16 cellular contexts compared by ENCODE assay signal in genomic region chr4:7312691-7313090, GRCh38.
"Had no signal": no experiment of that assay in that cellular context is flagged by ENCODE, and none has a peak within 500 bp of the region (broad histone marks: within the 10 kb centered on the region; RNA-seq: fewer than 3 reads in every experiment).

No MANE protein-coding gene starts in this region.

- H3K4me1 ChIP-seq: pancreas, right lobe of liver, testis had no signal

- H3K4me3 ChIP-seq: coronary artery, pancreas, right lobe of liver, testis, tibial nerve had no signal

- H3K4me1 Mint-ChIP-seq: stimulated activated effector memory CD8-positive, alpha-beta T cell treated with anti-CD3 and anti-CD28 coated beads, Interleukin-12 subunit alpha, Interleukin-12 subunit beta, amount 100 ng/mL, for 72 hours had no signal

- ATAC-seq: left colon; naive thymus-derived CD4-positive, alpha-beta T cell; stimulated activated effector memory CD8-positive, alpha-beta T cell treated with anti-CD3 and anti-CD28 coated beads, Interleukin-12 subunit alpha, Interleukin-12 subunit beta, amount 100 ng/mL, for 72 hours; stimulated activated naive CD8-positive, alpha-beta T cell treated with anti-CD3 and anti-CD28 coated beads, Interleukin-15, Interleukin-2, amounts not matched to agents 100 U/mL and 50 U/mL, for 24 hours had no signal

- H3K27ac ChIP-seq: pancreas, right lobe of liver, testis had no signal

- H3K9me3 ChIP-seq: pancreas, right lobe of liver, testis, tibial nerve had no signal

- H3K27me3 ChIP-seq: pancreas, right lobe of liver, testis, tibial nerve had no signal

- H3K9me3 Mint-ChIP-seq: stimulated activated effector memory CD8-positive, alpha-beta T cell treated with anti-CD3 and anti-CD28 coated beads, Interleukin-12 subunit alpha, Interleukin-12 subunit beta, amount 100 ng/mL, for 72 hours had no signal

- DNase-seq: cerebellar nuclear complex; effector CD8-positive, alpha-beta T cell; foreskin melanocyte; islet precursor cell; left colon; naive thymus-derived CD4-positive, alpha-beta T cell; right lobe of liver; stimulated activated CD4-positive, alpha-beta T cell treated with anti-CD3 and anti-CD28 coated beads, Interleukin-4, amount 100 ng/mL, for 1 hour; stimulated activated CD8-positive, alpha-beta memory T cell treated with anti-CD3 and anti-CD28 coated beads, Interleukin-4, amount 100 ng/mL, for 48 hours; stimulated activated naive CD8-positive, alpha-beta T cell treated with anti-CD3 and anti-CD28 coated beads, Interleukin-15, Interleukin-2, amounts not matched to agents 100 U/mL and 50 U/mL, for 24 hours had no signal

- H3K4me3 Mint-ChIP-seq: naive thymus-derived CD4-positive, alpha-beta T cell; stimulated activated effector memory CD8-positive, alpha-beta T cell treated with anti-CD3 and anti-CD28 coated beads, Interleukin-12 subunit alpha, Interleukin-12 subunit beta, amount 100 ng/mL, for 72 hours had no signal

- H3K27ac Mint-ChIP-seq: naive thymus-derived CD4-positive, alpha-beta T cell; progenitor cell of endocrine pancreas; stimulated activated effector memory CD8-positive, alpha-beta T cell treated with anti-CD3 and anti-CD28 coated beads, Interleukin-12 subunit alpha, Interleukin-12 subunit beta, amount 100 ng/mL, for 72 hours had no signal

- H3K36me3 Mint-ChIP-seq: naive thymus-derived CD4-positive, alpha-beta T cell had no signal

- H3K36me3 ChIP-seq: pancreas, right lobe of liver, tibial nerve had no signal
